In genomic region chr18:46104128-46104911, GRCh38 we compare ENCODE assay signal across 1 cellular context.
TF ChIP-seq lines count a peak whose summit lies in the region.

TSS of gene HAUS1 (plus strand) at chr18:46104385. CDS start at chr18:46104412, 27 bp downstream.

TF ChIP-seq in SK-N-SH, 30 proteins besides CTCF, POLR2A, EP300 and RAD21 (continued from another document):
- TF ChIP-seq USF2 (IDR thresholded peaks at IDR 0.05; ENCODE audit: borderline replicate concordance, low read depth, low read length) (no peak), IRF3 (IDR thresholded peaks at IDR 0.05; ENCODE audit: low read depth, low read length) (no peak), EZH2phosphoT487 (IDR thresholded peaks at IDR 0.05; ENCODE audit: borderline replicate concordance, low read depth) (no peak), TAF1 (IDR thresholded peaks at IDR 0.05; ENCODE audit: borderline replicate concordance, low read depth, low read length) (peak; percentile 69), ZBTB33 (IDR thresholded peaks at IDR 0.05; ENCODE audit: borderline replicate concordance, low read depth) (no peak), MEF2A (IDR thresholded peaks at IDR 0.05; ENCODE audit: borderline replicate concordance, low read depth) (no peak), USF1 (IDR thresholded peaks at IDR 0.05; ENCODE audit: borderline replicate concordance, low read depth) (no peak)
